ENCODE assay signal across 1 cellular context in genomic region chr6:4135665-4136353, GRCh38.
A peak's percentile ranks its signal among the peaks of the same experiment; 100 is the strongest.
TF ChIP-seq lines count a peak whose summit lies in the region.

No MANE protein-coding gene starts in this region.

TF ChIP-seq in GM12878, 131 proteins besides CTCF, POLR2A, EP300 and RAD21 (continued from another document):
- peak; percentile 42; the same call in 1 of the 2 replicates for TF ChIP-seq NR2F1 (conservative IDR thresholded peaks at IDR 0.05)
- peak; percentile 45 for TF ChIP-seq IKZF1 (conservative IDR thresholded peaks at IDR 0.05)
- TF ChIP-seq NFXL1 (IDR thresholded peaks at IDR 0.05; ENCODE audit: borderline replicate concordance) = peak; percentile 88; the same call in 1 of the 2 replicates
- 0 out of 2 replicates have a peak, but pooled peaks have one; percentile 11 for TF ChIP-seq CREB1 (IDR thresholded peaks at IDR 0.05; ENCODE audit: low read depth)
- TF ChIP-seq BHLHE40 (IDR thresholded peaks at IDR 0.05; ENCODE audit: borderline replicate concordance in 1 of 2, low read depth in 2 of 2, low read length in 1 of 2) = peak in 1 of 2 experiments; percentile 42; a peak in 1 of 4 replicates
- peak; percentile 52; the same call in 1 of the 2 replicates for TF ChIP-seq HDGF (IDR thresholded peaks at IDR 0.05)
TF ChIP-seq in GM12878: peak in this region for 10.
